Comparison of ENCODE assay signal across 14 cellular contexts in genomic region chr16:17228048-17228707, GRCh38.
"Had no signal": no experiment of that assay in that cellular context is flagged by ENCODE, and none has a peak within 500 bp of the region (broad histone marks: within the 10 kb centered on the region; RNA-seq: fewer than 3 reads in every experiment).

No MANE protein-coding gene starts in this region.

- H3K4me3 ChIP-seq: cardiac muscle cell, colonic mucosa, hepatocyte, suprapubic skin had no signal

- H3K27me3 ChIP-seq: cardiac muscle cell, colonic mucosa, hepatocyte, suprapubic skin had no signal

- H3K36me3 ChIP-seq: cardiac muscle cell, colonic mucosa, suprapubic skin had no signal

- H3K27ac Mint-ChIP-seq: activated CD8-positive, alpha-beta T cell treated with anti-CD3 and anti-CD28 coated beads for 36 hours; activated naive CD4-positive, alpha-beta T cell treated with anti-CD3 and anti-CD28 coated beads for 36 hours; nephron progenitor cell had no signal

- DNase-seq: activated CD4-positive, alpha-beta T cell treated with anti-CD3 and anti-CD28 coated beads for 1 hour; activated CD8-positive, alpha-beta memory T cell treated with anti-CD3 and anti-CD28 coated beads, Interleukin-2, amount 50 U/mL, for 48 hours; activated CD8-positive, alpha-beta T cell treated with anti-CD3 and anti-CD28 coated beads for 36 hours; activated naive CD4-positive, alpha-beta T cell treated with anti-CD3 and anti-CD28 coated beads for 36 hours; colonic mucosa; effector CD4-positive, alpha-beta T cell; kidney glomerular epithelial cell; nephron progenitor cell; stimulated activated CD4-positive, alpha-beta T cell treated with anti-CD3 and anti-CD28 coated beads, Interleukin-4, amount 100 ng/mL, for 1 hour; stimulated activated CD8-positive, alpha-beta memory T cell treated with anti-CD3 and anti-CD28 coated beads, Interleukin-4, amount 100 ng/mL, for 48 hours; stimulated activated naive CD8-positive, alpha-beta T cell treated with anti-CD3 and anti-CD28 coated beads, Interleukin-15, Interleukin-2, amounts not matched to agents 100 U/mL and 50 U/mL, for 24 hours had no signal

- H3K27me3 Mint-ChIP-seq: activated CD8-positive, alpha-beta T cell treated with anti-CD3 and anti-CD28 coated beads for 36 hours had no signal

- ATAC-seq: activated CD8-positive, alpha-beta T cell treated with anti-CD3 and anti-CD28 coated beads for 36 hours; stimulated activated naive CD8-positive, alpha-beta T cell treated with anti-CD3 and anti-CD28 coated beads, Interleukin-15, Interleukin-2, amounts not matched to agents 100 U/mL and 50 U/mL, for 24 hours had no signal

- H3K27ac ChIP-seq: cardiac muscle cell, colonic mucosa, hepatocyte, suprapubic skin had no signal

- H3K4me3 Mint-ChIP-seq: activated CD8-positive, alpha-beta T cell treated with anti-CD3 and anti-CD28 coated beads for 36 hours; activated naive CD4-positive, alpha-beta T cell treated with anti-CD3 and anti-CD28 coated beads for 36 hours; nephron progenitor cell had no signal

- H3K9me3 Mint-ChIP-seq: activated CD8-positive, alpha-beta T cell treated with anti-CD3 and anti-CD28 coated beads for 36 hours; activated naive CD4-positive, alpha-beta T cell treated with anti-CD3 and anti-CD28 coated beads for 36 hours; nephron progenitor cell had no signal

- H3K4me1 ChIP-seq: colonic mucosa had no signal

- H3K9me3 ChIP-seq: colonic mucosa, suprapubic skin had no signal
